In genomic region chr9:76456202-76456926, GRCh38 we compare ENCODE assay signal across 9 cellular contexts. TPM values are rescaled to one million over a fixed set of nuclear protein-coding genes. Genes with fewer than 3 reads are reported as not detected.
A peak's percentile ranks its signal among the peaks of the same experiment; 100 is the strongest.
DNase-seq lines count a peak whose midpoint lies in the region; FAIRE-seq and TF ChIP-seq lines count a peak whose summit lies in the region.
"Had no signal": no experiment of that assay in that cellular context is flagged by ENCODE, and none has a peak within 500 bp of the region (broad histone marks: within the 10 kb centered on the region; RNA-seq: fewer than 3 reads in every experiment).

No MANE protein-coding gene starts in this region.

- no peak for TF ChIP-seq CTCF in DOHH2 (IDR thresholded peaks at IDR 0.05; ENCODE audit: low read depth, low read length, poor library complexity, severe bottlenecking)
- TF ChIP-seq CTCF in smooth muscle cell (IDR thresholded peaks at IDR 0.05; ENCODE audit: borderline replicate concordance, insufficient read depth, poor library complexity, severe bottlenecking): no peak

- peak; percentile 89 for FAIRE-seq in H54 (lab: Jason Lieb, UNC)
- FAIRE-seq: keratinocyte had no signal

- H3K36me3 ChIP-seq in DOHH2 (ENCODE audit: control insufficient read depth, low read length) (peaks cover 13% of the 10 kb centered on the region), smooth muscle cell (ENCODE audit: low read depth) (no peaks in the 10 kb centered on the region)

- H3K79me2 ChIP-seq in DOHH2 (ENCODE audit: control insufficient read depth, low read length) (peaks cover 23% of the 10 kb centered on the region), smooth muscle cell (ENCODE audit: low read depth) (peaks cover 6% of the 10 kb centered on the region)

- peak overlapping the region; percentile 21; the same call in 1 of the 2 replicates for H3K27ac ChIP-seq in DOHH2 (ENCODE audit: low read depth, low read length)
- H3K27ac ChIP-seq in smooth muscle cell (ENCODE audit: low read depth): no peak overlapping the region

- H3K9me3 ChIP-seq in DOHH2 (ENCODE audit: control insufficient read depth, insufficient read depth, low read length) (no peaks in the 10 kb centered on the region), smooth muscle cell (replicated peaks; ENCODE audit: low read depth) (no peaks in the 10 kb centered on the region)

- no peaks in the 10 kb centered on the region for H3F3A ChIP-seq in DOHH2 (ENCODE audit: control insufficient read depth, insufficient read depth)
- no peaks in the 10 kb centered on the region for H3F3A ChIP-seq in smooth muscle cell (ENCODE audit: low read depth)

- no peak overlapping the region for H2AFZ ChIP-seq in smooth muscle cell (ENCODE audit: low read depth)

- H3K4me2 ChIP-seq in DOHH2 (ENCODE audit: low read length) (peak overlapping the region; percentile 48), smooth muscle cell (no peak overlapping the region)

- H3K27me3 ChIP-seq in DOHH2 (ENCODE audit: control insufficient read depth, low read length): peaks cover 3% of the 10 kb centered on the region; the same call in 1 of the 2 replicates
- no peaks in the 10 kb centered on the region for H3K27me3 ChIP-seq in smooth muscle cell (ENCODE audit: low read depth)

- 69% methylated on average over 4 of the region's 4 CpGs for WGBS in smooth muscle cell (ENCODE audit: low lambda C conversion rate)

- no peaks in the 10 kb centered on the region for H3K9me2 ChIP-seq in DOHH2 (replicated peaks; ENCODE audit: control insufficient read depth, low read length)

- H3K9ac ChIP-seq in smooth muscle cell (ENCODE audit: low read depth): no peak overlapping the region

- H3K4me1 ChIP-seq in DOHH2 (ENCODE audit: control insufficient read depth, low read length) (peaks cover 45% of the 10 kb centered on the region), smooth muscle cell (ENCODE audit: low read depth) (peaks cover 16% of the 10 kb centered on the region)

- H3K4me3 ChIP-seq in DOHH2 (ENCODE audit: low read length) (no peak overlapping the region), smooth muscle cell (no peak overlapping the region)

- TF ChIP-seq POLR2A in H54 (IDR thresholded peaks at IDR 0.05; ENCODE audit: low read depth, low read length): no peak

- H4K20me1 ChIP-seq in DOHH2 (ENCODE audit: control insufficient read depth, insufficient read depth, low read depth, low read length) (no peaks in the 10 kb centered on the region), smooth muscle cell (ENCODE audit: low read depth) (no peaks in the 10 kb centered on the region)

- peak; percentile 61 for DNase-seq in H54 (ENCODE audit: insufficient read length, low spot score)
- peak; percentile 91 for DNase-seq in NCI-H2029 (lab: John Stamatoyannopoulos, UW)
- DNase-seq in UCSD-AML1 (lab: John Stamatoyannopoulos, UW; ENCODE audit: unreplicated experiment): peak; percentile 82
- DNase-seq in iris pigment epithelial cell (ENCODE audit: low read depth): peak; percentile 67
- DNase-seq in NCI-H446 treated with DMSO at 0.1 percent for 48 hours (lab: John Stamatoyannopoulos, UW): no peak
- no peak for DNase-seq in stimulated activated CD4-positive, alpha-beta T cell treated with anti-CD3 and anti-CD28 coated beads, Interleukin-4, amount 100 ng/mL, for 1 hour
- DNase-seq in smooth muscle cell (lab: John Stamatoyannopoulos, UW; ENCODE audit: unreplicated experiment): no peak

RNA-seq across cellular contexts. Expression of gene GCNT1, which starts 2.6 kb away (rescaled TPM):
- total RNA-seq in smooth muscle cell: 7.1 and 17.2 TPM in 2 replicates
- 4.9 and 5.6 TPM in 2 replicates for polyA plus RNA-seq in smooth muscle cell

Comparison
In these comparisons a context has a peak if more than half of its experiments do, and no peak if none do; other contexts are left out.
1. DNase-seq: peak in H54 (single experiment), NCI-H2029 (single experiment), UCSD-AML1 (single experiment) and iris pigment epithelial cell (single experiment); none in NCI-H446 treated with DMSO at 0.1 percent for 48 hours (single experiment), stimulated activated CD4-positive, alpha-beta T cell treated with anti-CD3 and anti-CD28 coated beads, Interleukin-4, amount 100 ng/mL, for 1 hour (single experiment) and smooth muscle cell (single experiment).